ENCODE assay signal across 8 cellular contexts in the genomic region with DNA sequence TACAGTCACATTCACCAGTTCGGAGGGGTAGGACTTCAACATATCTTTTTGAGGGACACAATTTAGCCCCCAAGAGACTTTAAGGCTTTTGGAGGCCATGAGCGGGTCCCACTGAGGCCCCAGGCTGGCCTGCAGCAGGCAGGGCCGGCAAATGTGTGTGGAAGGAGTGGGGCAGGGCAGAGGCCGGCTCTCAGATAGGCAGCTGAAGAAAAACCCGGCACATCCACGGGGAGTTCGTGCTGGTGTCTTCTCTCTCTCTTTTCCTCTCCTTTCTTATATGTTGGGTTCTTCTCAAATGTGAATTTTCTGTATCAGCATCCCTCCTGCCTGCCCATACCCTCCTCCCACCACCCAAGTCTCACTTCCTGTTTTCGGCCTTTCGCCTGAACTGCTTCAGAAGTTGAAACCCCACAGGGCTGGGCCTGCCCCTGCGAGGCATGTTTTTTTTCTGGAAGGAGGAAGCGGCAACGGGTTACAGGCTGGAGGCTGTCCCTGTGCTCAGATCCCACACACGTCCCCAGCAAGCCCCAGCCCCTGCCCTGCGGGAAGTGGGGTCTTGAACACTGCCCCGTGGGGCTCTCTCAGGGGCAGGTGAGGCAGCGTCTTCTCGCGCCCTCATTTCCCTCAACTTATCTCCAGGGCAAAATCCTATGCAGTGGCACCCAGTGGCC.
A peak's percentile ranks its signal among the peaks of the same experiment; 100 is the strongest.
DNase-seq lines count a peak whose midpoint lies in the region; ATAC-seq and TF ChIP-seq lines count a peak whose summit lies in the region.

No MANE protein-coding gene starts in this region.

- TF ChIP-seq CTCF in OCI-LY3 (IDR thresholded peaks at IDR 0.05; ENCODE audit: low read depth, low read length) = no peak

- H2AFZ ChIP-seq in OCI-LY3 (ENCODE audit: low read depth, low read length) = no peak overlapping the region; the same call in 1 of the 2 replicates

- peaks cover 9% of the 10 kb centered on the region for H3K27me3 ChIP-seq in OCI-LY3 (ENCODE audit: low read depth, low read length)

- peaks cover 3% of the 10 kb centered on the region; the same call in 1 of the 2 replicates for H3K9me3 ChIP-seq in OCI-LY3 (ENCODE audit: insufficient read depth, low read length)

- ATAC-seq in GM18873 (IDR thresholded peaks at IDR 0.05; ENCODE audit: low FRiP score, unreplicated experiment) = peak; percentile 33
- peak; percentile 63 for ATAC-seq in HG02678 (IDR thresholded peaks at IDR 0.05; ENCODE audit: unreplicated experiment)

- peak overlapping the region; percentile 81 for H3K4me2 ChIP-seq in OCI-LY3 (ENCODE audit: low read length)

- H3K36me3 ChIP-seq in OCI-LY3 (replicated peaks; ENCODE audit: low read depth, low read length) = no peaks in the 10 kb centered on the region

- peak overlapping the region; percentile 44 for H3K9ac ChIP-seq in OCI-LY3 (ENCODE audit: low read length)

- H3K4me3 ChIP-seq in OCI-LY3 (ENCODE audit: low read length) = peak overlapping the region; percentile 48

- peak overlapping the region; percentile 51 for H3K27ac ChIP-seq in OCI-LY3 (ENCODE audit: low read length)

- intact Hi-C loops in head of caudate nucleus (cut with DNase I) = no loop called here

- H4K20me1 ChIP-seq in OCI-LY3 (ENCODE audit: insufficient read depth, low read length) = no peaks in the 10 kb centered on the region

- no peaks in the 10 kb centered on the region for H3K79me2 ChIP-seq in OCI-LY3 (ENCODE audit: low read length)

- peak in 34 of 42 donors; percentile 17 to 67 (median 44) for DNase-seq in head of caudate nucleus
- no peak for DNase-seq in stimulated activated naive CD4-positive, alpha-beta T cell treated with Interleukin-2 at 50 U/mL for 16 hours (lab: John Stamatoyannopoulos, UW)
- no peak for DNase-seq in 8988T
- no peak for DNase-seq in cortex of kidney (lab: John Stamatoyannopoulos, UW)
- no peak for DNase-seq in NCI-H128 (lab: John Stamatoyannopoulos, UW; ENCODE audit: unreplicated experiment)

- peaks cover 35% of the 10 kb centered on the region for H3K4me1 ChIP-seq in OCI-LY3 (ENCODE audit: low read length)

Comparison
In these comparisons a context has a peak if more than half of its experiments do, and no peak if none do; other contexts are left out.
1. DNase-seq: peak in head of caudate nucleus (34 of 42); none in stimulated activated naive CD4-positive, alpha-beta T cell treated with Interleukin-2 at 50 U/mL for 16 hours (single experiment), 8988T (single experiment), cortex of kidney (single experiment) and NCI-H128 (single experiment).